11 cellular contexts compared by ENCODE assay signal in the genomic region with DNA sequence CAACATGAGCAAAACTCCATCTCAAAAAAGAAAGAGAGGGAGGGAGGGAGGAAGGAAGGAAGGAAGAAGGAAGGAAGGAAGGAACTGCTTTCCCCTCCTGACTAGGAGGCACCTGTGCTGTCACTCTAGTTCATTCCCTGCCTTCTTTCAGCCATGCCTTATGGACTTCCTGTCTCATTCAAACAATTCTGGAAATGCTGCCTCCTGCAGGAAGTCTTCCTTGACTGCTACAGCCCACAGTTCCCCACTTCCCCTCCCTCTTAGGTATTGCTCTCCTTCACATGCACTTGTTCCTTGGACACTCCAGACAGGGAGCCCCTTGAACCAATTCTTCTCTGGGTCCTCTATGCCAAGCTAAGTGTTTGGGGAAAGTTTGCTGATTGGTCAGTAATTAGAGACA. TPM values are rescaled to one million over a fixed set of nuclear protein-coding genes. Genes with fewer than 3 reads are reported as not detected.
A peak's percentile ranks its signal among the peaks of the same experiment; 100 is the strongest.
DNase-seq lines count a peak whose midpoint lies in the region; ATAC-seq, FAIRE-seq and TF ChIP-seq lines count a peak whose summit lies in the region.
"Had no signal": no experiment of that assay in that cellular context is flagged by ENCODE, and none has a peak within 500 bp of the region (broad histone marks: within the 10 kb centered on the region; RNA-seq: fewer than 3 reads in every experiment).

No MANE protein-coding gene starts in this region.

- DNase-seq in NCI-H524 (lab: John Stamatoyannopoulos, UW): peak; percentile 26 to 49
- no peak for DNase-seq in NCI-H524 treated with DMSO at 0.1 percent for 48 hours (lab: John Stamatoyannopoulos, UW)
- DNase-seq in HuH-7 (ENCODE audit: low spot score): peak; percentile 30
- no peak for DNase-seq in GM12878 (ENCODE audit: low read depth, low spot score)
- DNase-seq in trophoblast cell: peak; percentile 27 to 72
- no peak for DNase-seq in posterior cingulate gyrus
- DNase-seq in heart left ventricle: no peak
- no peak for DNase-seq in stimulated activated CD4-positive, alpha-beta T cell treated with anti-CD3 and anti-CD28 coated beads, Interleukin-2, amount 100 ng/mL, for 48 hours
- DNase-seq: activated T-cell treated with anti-CD3 and anti-CD28 coated beads, Interleukin-2, amount 50 U/mL, for 24 hours; mammary epithelial cell had no signal

- H3K27me3 ChIP-seq in GM12878 (replicated peaks in 1 of 2; ENCODE audit: control insufficient read depth in 2 of 2, insufficient read depth in 2 of 2, low read length in 1 of 2) (peaks cover 0 to 3% of the 10 kb centered on the region in 2 experiments; a peak in 1 of 4 replicates), trophoblast cell (ENCODE audit: insufficient read depth, low read length) (peaks cover 2% of the 10 kb centered on the region), heart left ventricle (no peaks in the 10 kb centered on the region)
- H3K27me3 ChIP-seq: SJSA1 had no signal

- H3K4me1 ChIP-seq in GM12878 (ENCODE audit: control insufficient read depth, insufficient read depth, low read length): peaks cover 14% of the 10 kb centered on the region
- peaks cover 20% of the 10 kb centered on the region in 2 experiments for H3K4me1 ChIP-seq in trophoblast cell (ENCODE audit: control insufficient read depth in 1 of 2, insufficient read depth in 2 of 2, low read length in 2 of 2)
- H3K4me1 ChIP-seq in heart left ventricle: peaks cover 0 to 21% (median 8%) of the 10 kb centered on the region in 12 donors

- H4K91ac ChIP-seq in trophoblast cell (ENCODE audit: low read depth, low read length): no peak overlapping the region

- in situ Hi-C loops in GM12878 (cut with MboI): loop anchor here (10.0 kb wide), 1 partner anchor 437 kb away; the partner anchor contains the start of gene LRRC32

- H3K9me3 ChIP-seq in GM12878 (replicated peaks; ENCODE audit: control insufficient read depth, insufficient read depth, low read length): no peaks in the 10 kb centered on the region
- no peaks in the 10 kb centered on the region for H3K9me3 ChIP-seq in trophoblast cell (ENCODE audit: insufficient read depth, low read depth, low read length)
- no peaks in the 10 kb centered on the region for H3K9me3 ChIP-seq in heart left ventricle
- H3K9me3 ChIP-seq: SJSA1 had no signal

- BruUV-seq in GM12878 (replicated peaks; lab: Mats Ljungman, UMichigan): no TSS peak

- no peak overlapping the region for H2AK5ac ChIP-seq in trophoblast cell (ENCODE audit: low read length)

- POLR2A ChIA-PET in GM12878 (lab: Charles Lee): no interaction called here

- no peak for TF ChIP-seq RAD21 in GM12878 (IDR thresholded peaks at IDR 0.05; ENCODE audit: insufficient read depth, low read depth, low read length)

- no peak for TF ChIP-seq EP300 in GM12878 (IDR thresholded peaks at IDR 0.05; ENCODE audit: borderline replicate concordance in 1 of 2, control insufficient read depth in 1 of 2, low read depth in 2 of 2, low read length in 2 of 2)

- ATAC-seq in GM12878 (no peak), heart left ventricle (no peak)

- no peak overlapping the region for H4K8ac ChIP-seq in trophoblast cell (ENCODE audit: low read depth, low read length)

- H3K36me3 ChIP-seq in GM12878 (ENCODE audit: control insufficient read depth in 2 of 2, insufficient read depth in 2 of 2, low read length in 1 of 2) (no peaks in the 10 kb centered on the region), trophoblast cell (ENCODE audit: control insufficient read depth in 1 of 2, insufficient read depth in 2 of 2, low read length in 2 of 2) (no peaks in the 10 kb centered on the region), heart left ventricle (no peaks in the 10 kb centered on the region)
- H3K36me3 ChIP-seq: SJSA1 had no signal

- TF ChIP-seq POLR2A in GM12878 (IDR thresholded peaks at IDR 0.05; ENCODE audit: low read depth, low read length) (no peak), heart left ventricle (IDR thresholded peaks at IDR 0.05) (no peak)

- RAD21 ChIA-PET in GM12878 (lab: Charles Lee; ENCODE audit: unreplicated experiment): no interaction called here

- no peak overlapping the region for H2BK5ac ChIP-seq in trophoblast cell (ENCODE audit: low read depth, low read length, poor library complexity)

- H3K79me2 ChIP-seq in GM12878 (ENCODE audit: control insufficient read depth, insufficient read depth, low read length) (no peaks in the 10 kb centered on the region), trophoblast cell (ENCODE audit: control insufficient read depth, insufficient read depth, low read length, poor library complexity) (no peaks in the 10 kb centered on the region)

- H3K4me3 ChIP-seq in GM12878: no peak overlapping the region
- H3K4me3 ChIP-seq in trophoblast cell (ENCODE audit: low read depth, low read length): no peak overlapping the region
- H3K4me3 ChIP-seq in heart left ventricle: no peak overlapping the region
- H3K4me3 ChIP-seq: SJSA1 had no signal

- no peak overlapping the region for H3K23ac ChIP-seq in trophoblast cell (ENCODE audit: low read length)

- intact Hi-C loops in GM12878 (cut with micrococcal nuclease; ENCODE audit: unreplicated experiment): loop anchor here (5.0 to 10.0 kb wide), 4 partner anchors 54 to 421 kb away; partner anchors contain the start of genes EMSY, GVQW3, THAP12 and UVRAG
- intact Hi-C loops in posterior cingulate gyrus (cut with DNase I): loop anchor here (5.0 kb wide), 1 partner anchor 144 kb away; the partner anchor contains the start of genes GVQW3 and THAP12
- intact Hi-C loops in heart left ventricle (cut with DNase I): loop anchor here in 2 of 10 donors (10.0 kb wide), 1 partner anchor 207 kb away; the partner anchor contains the start of gene EMSY (in 2 of the 2)

- H3K4me2 ChIP-seq in GM12878 (ENCODE audit: control insufficient read depth, insufficient read depth): no peak overlapping the region
- H3K4me2 ChIP-seq in trophoblast cell (ENCODE audit: low read length): no peak overlapping the region

- H3K9ac ChIP-seq in GM12878 (ENCODE audit: control insufficient read depth, insufficient read depth, low read length): no peak overlapping the region
- no peak overlapping the region for H3K9ac ChIP-seq in trophoblast cell (ENCODE audit: low read length)

- peaks cover 3% of the 10 kb centered on the region for H3K79me1 ChIP-seq in trophoblast cell (ENCODE audit: low read length)

- no peak overlapping the region for H2BK120ac ChIP-seq in trophoblast cell (ENCODE audit: insufficient read depth, low read length, poor library complexity)

- FAIRE-seq in GM12878 (lab: Jason Lieb, UNC): no peak

- TF ChIP-seq CTCF in GM12878 (IDR thresholded peaks at IDR 0.05 in 2 of 3, conservative IDR thresholded peaks at IDR 0.05 in 1 of 3; ENCODE audit: control insufficient read depth in 2 of 3, extremely low read depth in 1 of 3, insufficient read depth in 1 of 3, low read depth in 3 of 3, low read length in 3 of 3) (peak in 1 of 3 experiments; percentile 22; a peak in 2 of 6 replicates), heart left ventricle (IDR thresholded peaks at IDR 0.05) (no peak)

- H4K12ac ChIP-seq in trophoblast cell (ENCODE audit: low read depth, low read length): no peak overlapping the region

- H3K18ac ChIP-seq in trophoblast cell (ENCODE audit: low read length): no peak overlapping the region

- H2AFZ ChIP-seq in GM12878 (ENCODE audit: control insufficient read depth, low read depth, low read length) (no peak overlapping the region), trophoblast cell (ENCODE audit: insufficient read depth, low read length, poor library complexity) (no peak overlapping the region)

- H3K4ac ChIP-seq in trophoblast cell (ENCODE audit: low read depth, low read length): no peak overlapping the region

- no peak overlapping the region for H2BK12ac ChIP-seq in trophoblast cell (ENCODE audit: low read length)

- SMC1A ChIA-PET in GM12878 (lab: Charles Lee; ENCODE audit: uncharacterized antibody, unreplicated experiment): interaction anchor here (2.3 kb wide), 1 partner anchor 30 kb away, joined by 6 read pairs; no protein-coding TSS in a partner anchor

- H4K20me1 ChIP-seq in GM12878 (ENCODE audit: control insufficient read depth, insufficient read depth): peaks cover 3% of the 10 kb centered on the region; the same call in 1 of the 2 replicates

- H3K14ac ChIP-seq in trophoblast cell (ENCODE audit: low read length): no peak overlapping the region

- no peak overlapping the region for H3K27ac ChIP-seq in GM12878 (ENCODE audit: control insufficient read depth, insufficient read depth)
- H3K27ac ChIP-seq in trophoblast cell (ENCODE audit: low read depth, low read length): no peak overlapping the region
- H3K27ac ChIP-seq in heart left ventricle: no peak overlapping the region
- H3K27ac ChIP-seq: SJSA1 had no signal

- CTCF ChIA-PET in GM12878 (lab: Yijun Ruan, JAX): interaction anchor here (5.1 kb wide), 1 partner anchor 30 kb away, joined by 36 read pairs; no protein-coding TSS in a partner anchor

RNA-seq across cellular contexts. Expression of gene WNT11, which starts 31.6 kb away (rescaled TPM):
- not detected in 2 replicates for total RNA-seq in GM12878 (2013; cell fraction: nucleolus; rRNA removed)
- total RNA-seq in GM12878 (2014; rRNA removed): not detected in 2 replicates
- total RNA-seq in GM12878 (2014; rRNA removed; fragmentation: Illumina TruSeq; extraction: Trizol): not detected in 2 replicates
- total RNA-seq in GM12878 (2021): not detected in 2 replicates
- polyA plus RNA-seq in GM12878 (2011; ENCODE audit: low read depth): 0.17 TPM
- 0.05 TPM in 1 of 2 replicates, not detected in the other for polyA plus RNA-seq in GM12878 (2011; rRNA removed)
- 0.03 TPM in 1 of 2 replicates, not detected in the other for polyA plus RNA-seq in GM12878 (2011; cell fraction: cytosol; rRNA removed)
- 0.15 TPM in 1 of 2 replicates, not detected in the other for polyA plus RNA-seq in GM12878 (2011; cell fraction: nucleus; rRNA removed)
- polyA plus RNA-seq in GM12878 (2012): 0.27 TPM in 1 of 2 replicates, not detected in the other
- polyA plus RNA-seq in GM12878 (2014; fragmentation: Illumina TruSeq; extraction: Trizol): not detected in 2 replicates
- polyA plus RNA-seq in GM12878 (2014; fragmentation: Nextera tagmentation; extraction: Ambion mirVana): not detected
- polyA plus RNA-seq in GM12878 (2014; rRNA removed): 0.53 TPM in 1 of 2 replicates, not detected in the other
- under 1 TPM in 1 of 2 experiments, not detected in 1; 0.19 TPM for polyA plus RNA-seq in GM12878 (2016; fragmentation: Nextera tagmentation; extraction: Ambion mirVana)
- polyA minus RNA-seq in GM12878 (2011; rRNA and poly(A)+ RNA removed): not detected in 2 replicates
- polyA minus RNA-seq in GM12878 (2011; cell fraction: cytosol; rRNA and poly(A)+ RNA removed): not detected in 2 replicates
- not detected in 2 replicates for polyA minus RNA-seq in GM12878 (2011; cell fraction: nucleus; rRNA and poly(A)+ RNA removed)
- polyA plus RNA-seq in trophoblast cell (2013): 19.6 and 20.6 TPM in 2 replicates
- 10 to 100 TPM in 2 of 9 donors, 1 to 10 TPM in 7; 5.0 to 20.9 (median 9.2) TPM for total RNA-seq in heart left ventricle
- 1 to 10 TPM; 3.8 to 6.7 TPM for polyA plus RNA-seq in heart left ventricle
- total RNA-seq: SJSA1 had no signal
- polyA plus RNA-seq: mammary epithelial cell had no signal

Comparison
In these comparisons a context has a peak if more than half of its experiments do, and no peak if none do; other contexts are left out.
1. DNase-seq: peak in NCI-H524 (2 of 2), HuH-7 (single experiment) and trophoblast cell (2 of 2); none in NCI-H524 treated with DMSO at 0.1 percent for 48 hours (single experiment), GM12878 (single experiment), posterior cingulate gyrus (0 of 10), heart left ventricle (0 of 5) and stimulated activated CD4-positive, alpha-beta T cell treated with anti-CD3 and anti-CD28 coated beads, Interleukin-2, amount 100 ng/mL, for 48 hours (0 of 2).
2. RNA of gene WNT11, which starts 31.6 kb away (total RNA-seq): 5.0 to 20.9 TPM in heart left ventricle; not detected in GM12878; every median in the first group is over 4 times any median in the second.